In genomic region chr17:48429156-48429555, GRCh38 we compare ENCODE assay signal across 10 cellular contexts. TPM values are rescaled to one million over a fixed set of nuclear protein-coding genes. Genes with fewer than 3 reads are reported as not detected.
DNase-seq lines count a peak whose midpoint lies in the region; ATAC-seq and TF ChIP-seq lines count a peak whose summit lies in the region.
"Had no signal": no experiment of that assay in that cellular context is flagged by ENCODE, and none has a peak within 500 bp of the region (broad histone marks: within the 10 kb centered on the region; RNA-seq: fewer than 3 reads in every experiment).

No MANE protein-coding gene starts in this region.

- no peak overlapping the region for H3K4me3 ChIP-seq in DOHH2 (ENCODE audit: low read length)
- no peak overlapping the region for H3K4me3 ChIP-seq in sigmoid colon
- H3K4me3 ChIP-seq: SJCRH30 had no signal

- TF ChIP-seq CTCF in DOHH2 (IDR thresholded peaks at IDR 0.05; ENCODE audit: low read depth, low read length, poor library complexity, severe bottlenecking), result no peak
- no peak for TF ChIP-seq CTCF in nephron progenitor cell (IDR thresholded peaks at IDR 0.05)
- no peak for TF ChIP-seq CTCF in sigmoid colon (IDR thresholded peaks at IDR 0.05)

- peaks cover 61% of the 10 kb centered on the region for H3K4me1 Mint-ChIP-seq in nephron progenitor cell

- H3K4me1 ChIP-seq in DOHH2 (ENCODE audit: control insufficient read depth, low read length) (peaks cover 26% of the 10 kb centered on the region), sigmoid colon (peaks cover 0 to 8% (median 3%) of the 10 kb centered on the region in 4 donors)
- H3K4me1 ChIP-seq: SJCRH30 had no signal

- intact Hi-C loops in sigmoid colon (cut with DNase I), result no loop called here

- peak overlapping the region; percentile 99 for H3K27ac Mint-ChIP-seq in activated naive CD4-positive, alpha-beta T cell treated with anti-CD3 and anti-CD28 coated beads, Interleukin-2, amount 50 U/mL, for 72 hours
- no peak overlapping the region for H3K27ac Mint-ChIP-seq in nephron progenitor cell

- peak overlapping the region; percentile 52; the same call in 1 of the 2 replicates for H3K4me2 ChIP-seq in DOHH2 (ENCODE audit: low read length)

- no peaks in the 10 kb centered on the region for H3F3A ChIP-seq in DOHH2 (ENCODE audit: control insufficient read depth, insufficient read depth)

- no peak for TF ChIP-seq EP300 in sigmoid colon (IDR thresholded peaks at IDR 0.05)

- H3K27me3 ChIP-seq in DOHH2 (ENCODE audit: control insufficient read depth, low read length), result peaks cover 57% of the 10 kb centered on the region
- peaks cover 5 to 44% (median 22%) of the 10 kb centered on the region in 3 donors for H3K27me3 ChIP-seq in sigmoid colon

- H3K27ac ChIP-seq in DOHH2 (ENCODE audit: low read depth, low read length) (no peak overlapping the region), KOPT-K1 (ENCODE audit: low read depth, low read length, poor library complexity, severe bottlenecking) (peak overlapping the region; percentile 93), sigmoid colon (no peak overlapping the region)
- H3K27ac ChIP-seq: SJCRH30 had no signal

- H3K9me3 Mint-ChIP-seq in activated naive CD4-positive, alpha-beta T cell treated with anti-CD3 and anti-CD28 coated beads, Interleukin-2, amount 50 U/mL, for 72 hours, result no peaks in the 10 kb centered on the region
- peaks cover 2% of the 10 kb centered on the region for H3K9me3 Mint-ChIP-seq in nephron progenitor cell

- H3K36me3 ChIP-seq in DOHH2 (ENCODE audit: control insufficient read depth, low read length) (no peaks in the 10 kb centered on the region), KOPT-K1 (ENCODE audit: insufficient read depth, low read length) (no peaks in the 10 kb centered on the region), sigmoid colon (no peaks in the 10 kb centered on the region)
- H3K36me3 ChIP-seq: SJCRH30 had no signal

- no peaks in the 10 kb centered on the region for H3K9me2 ChIP-seq in DOHH2 (replicated peaks; ENCODE audit: control insufficient read depth, low read length)

- no peaks in the 10 kb centered on the region for H3K79me2 ChIP-seq in DOHH2 (ENCODE audit: control insufficient read depth, low read length)

- no peaks in the 10 kb centered on the region for H4K20me1 ChIP-seq in DOHH2 (ENCODE audit: control insufficient read depth, insufficient read depth, low read depth, low read length)

- peak; percentile 51 to 59 for ATAC-seq in activated naive CD4-positive, alpha-beta T cell treated with anti-CD3 and anti-CD28 coated beads, Interleukin-2, amount 50 U/mL, for 72 hours
- ATAC-seq in HG02571 (IDR thresholded peaks at IDR 0.05; ENCODE audit: unreplicated experiment), result no peak

- peaks cover 46% of the 10 kb centered on the region for H3K27me3 Mint-ChIP-seq in nephron progenitor cell (ENCODE audit: low read depth, poor library complexity)

- no peak for TF ChIP-seq POLR2A in sigmoid colon (IDR thresholded peaks at IDR 0.05)

- H3K9me3 ChIP-seq in DOHH2 (ENCODE audit: control insufficient read depth, insufficient read depth, low read length) (no peaks in the 10 kb centered on the region), KOPT-K1 (ENCODE audit: insufficient read depth, low read length, poor library complexity, severe bottlenecking) (no peaks in the 10 kb centered on the region), sigmoid colon (no peaks in the 10 kb centered on the region)
- H3K9me3 ChIP-seq: SJCRH30 had no signal

- peak overlapping the region; percentile 18 for H3K4me3 Mint-ChIP-seq in nephron progenitor cell

- DNase-seq in activated naive CD4-positive, alpha-beta T cell treated with anti-CD3 and anti-CD28 coated beads, Interleukin-2, amount 50 U/mL, for 72 hours (ENCODE audit: low spot score in 2 of 2), result peak; percentile 31 to 63
- DNase-seq in nephron progenitor cell (no peak), sigmoid colon (no peak), DMS79 treated with DMSO at 0.1 percent for 48 hours (lab: John Stamatoyannopoulos, UW) (no peak), NCI-H2081 treated with DMSO at 0.1 percent for 48 hours (lab: John Stamatoyannopoulos, UW) (no peak)
- DNase-seq: EL, SJCRH30 had no signal

- peaks cover 15 to 32% of the 10 kb centered on the region in 2 donors for H3K36me3 Mint-ChIP-seq in activated naive CD4-positive, alpha-beta T cell treated with anti-CD3 and anti-CD28 coated beads, Interleukin-2, amount 50 U/mL, for 72 hours
- no peaks in the 10 kb centered on the region for H3K36me3 Mint-ChIP-seq in nephron progenitor cell (ENCODE audit: low read depth)

- WGBS in sigmoid colon, 2 donors, result 71 to 88% methylated on average over 8 of the region's 8 CpGs

RNA-seq across cellular contexts. Expression of gene SKAP1, which starts 0.9 kb away (rescaled TPM):
- 10 to 100 TPM; 65.0 to 98.0 TPM for total RNA-seq in activated naive CD4-positive, alpha-beta T cell treated with anti-CD3 and anti-CD28 coated beads, Interleukin-2, amount 50 U/mL, for 72 hours
- 1 to 10 TPM in 1 of 4 donors, under 1 TPM in 2, not detected in 1; 0.36 to 1.2 (median 0.41) TPM for total RNA-seq in sigmoid colon
- 10 to 100 TPM in 1 of 3 donors, 1 to 10 TPM in 2; 1.6 to 10.3 (median 1.8) TPM for polyA plus RNA-seq in sigmoid colon
- total RNA-seq: SJCRH30 had no signal

Comparison
In these comparisons a context has a peak if more than half of its experiments do, and no peak if none do; other contexts are left out.
1. DNase-seq: peak in activated naive CD4-positive, alpha-beta T cell treated with anti-CD3 and anti-CD28 coated beads, Interleukin-2, amount 50 U/mL, for 72 hours (2 of 2); none in nephron progenitor cell (single experiment), sigmoid colon (single experiment), DMS79 treated with DMSO at 0.1 percent for 48 hours (single experiment) and NCI-H2081 treated with DMSO at 0.1 percent for 48 hours (single experiment).
2. RNA of gene SKAP1, which starts 0.9 kb away (total RNA-seq): 65.0 to 98.0 TPM in activated naive CD4-positive, alpha-beta T cell treated with anti-CD3 and anti-CD28 coated beads, Interleukin-2, amount 50 U/mL, for 72 hours; 0.36 to 1.2 TPM in sigmoid colon; every median in the first group is over 10 times any median in the second.